16 cellular contexts compared by ENCODE assay signal in genomic region chr5:149782018-149782899, GRCh38. TPM values are rescaled to one million over a fixed set of nuclear protein-coding genes. Genes with fewer than 3 reads are reported as not detected.
DNase-seq lines count a peak whose midpoint lies in the region; ATAC-seq and TF ChIP-seq lines count a peak whose summit lies in the region.
"Had no signal": no experiment of that assay in that cellular context is flagged by ENCODE, and none has a peak within 500 bp of the region (broad histone marks: within the 10 kb centered on the region; RNA-seq: fewer than 3 reads in every experiment).

No MANE protein-coding gene starts in this region.

- no peaks in the 10 kb centered on the region for H3K9me2 ChIP-seq in MM.1S (replicated peaks; ENCODE audit: insufficient read depth, low read length)

- H3K4me1 ChIP-seq in MM.1S (ENCODE audit: low read length): peaks cover 43% of the 10 kb centered on the region
- peaks cover 0 to 79% (median 64%) of the 10 kb centered on the region in 4 donors for H3K4me1 ChIP-seq in sigmoid colon

- peak overlapping the region; percentile 85 for H3K27ac Mint-ChIP-seq in activated B cell treated with CpG ODN at 0.5 μM for 24 hours
- no peak overlapping the region for H3K27ac Mint-ChIP-seq in activated T-helper 1 cell treated with anti-CD3 and anti-CD28 coated beads, Interleukin-12 subunit alpha, Interleukin-12 subunit beta, Interleukin-2, Interleukin-4 antibody, amounts not matched to agents 30 ng/mL and 10 ng/mL and 1 ng/mL, durations not matched to agents 14 hours and 24 hours and 36 hours
- H3K27ac Mint-ChIP-seq: stimulated activated effector memory CD8-positive, alpha-beta T cell treated with anti-CD3 and anti-CD28 coated beads, Interleukin-12 subunit alpha, Interleukin-12 subunit beta, amount 100 ng/mL, for 72 hours had no signal

- H3K27me3 Mint-ChIP-seq in activated B cell treated with CpG ODN at 0.5 μM for 24 hours: no peaks in the 10 kb centered on the region
- no peaks in the 10 kb centered on the region for H3K27me3 Mint-ChIP-seq in activated T-helper 1 cell treated with anti-CD3 and anti-CD28 coated beads, Interleukin-12 subunit alpha, Interleukin-12 subunit beta, Interleukin-2, Interleukin-4 antibody, amounts not matched to agents 30 ng/mL and 10 ng/mL and 1 ng/mL, durations not matched to agents 14 hours and 24 hours and 36 hours (ENCODE audit: insufficient read depth)

- H3K9me3 Mint-ChIP-seq in activated B cell treated with CpG ODN at 0.5 μM for 24 hours: peaks cover 4% of the 10 kb centered on the region
- H3K9me3 Mint-ChIP-seq in activated T-helper 1 cell treated with anti-CD3 and anti-CD28 coated beads, Interleukin-12 subunit alpha, Interleukin-12 subunit beta, Interleukin-2, Interleukin-4 antibody, amounts not matched to agents 30 ng/mL and 10 ng/mL and 1 ng/mL, durations not matched to agents 14 hours and 24 hours and 36 hours: peaks cover 20% of the 10 kb centered on the region

- H3K4me3 Mint-ChIP-seq in activated B cell treated with CpG ODN at 0.5 μM for 24 hours: no peak overlapping the region
- H3K4me3 Mint-ChIP-seq in activated T-helper 1 cell treated with anti-CD3 and anti-CD28 coated beads, Interleukin-12 subunit alpha, Interleukin-12 subunit beta, Interleukin-2, Interleukin-4 antibody, amounts not matched to agents 30 ng/mL and 10 ng/mL and 1 ng/mL, durations not matched to agents 14 hours and 24 hours and 36 hours: no peak overlapping the region
- H3K4me3 Mint-ChIP-seq: stimulated activated effector memory CD8-positive, alpha-beta T cell treated with anti-CD3 and anti-CD28 coated beads, Interleukin-12 subunit alpha, Interleukin-12 subunit beta, amount 100 ng/mL, for 72 hours had no signal

- peaks cover 54% of the 10 kb centered on the region for H3K4me1 Mint-ChIP-seq in activated B cell treated with CpG ODN at 0.5 μM for 24 hours
- H3K4me1 Mint-ChIP-seq in activated T-helper 1 cell treated with anti-CD3 and anti-CD28 coated beads, Interleukin-12 subunit alpha, Interleukin-12 subunit beta, Interleukin-2, Interleukin-4 antibody, amounts not matched to agents 30 ng/mL and 10 ng/mL and 1 ng/mL, durations not matched to agents 14 hours and 24 hours and 36 hours (ENCODE audit: low read depth): peaks cover 6% of the 10 kb centered on the region

- intact Hi-C loops in activated B cell treated with CpG ODN at 0.5 μM for 24 hours (cut with micrococcal nuclease): no loop called here
- intact Hi-C loops in left ventricle myocardium superior (cut with micrococcal nuclease): no loop called here
- intact Hi-C loops in sigmoid colon (cut with DNase I): no loop called here
- intact Hi-C loops in posterior cingulate gyrus (cut with DNase I): no loop called here
- intact Hi-C loops in activated T-helper 1 cell treated with anti-CD3 and anti-CD28 coated beads, Interleukin-12 subunit alpha, Interleukin-12 subunit beta, Interleukin-2, Interleukin-4 antibody, amounts not matched to agents 30 ng/mL and 10 ng/mL and 1 ng/mL, durations not matched to agents 14 hours and 24 hours and 36 hours (cut with micrococcal nuclease): no loop called here

- CTCF ChIA-PET in activated B cell treated with CpG ODN at 0.5 μM for 24 hours (lab: Charles Lee): interaction anchor here (1.0 kb wide), 1 partner anchor 46 kb away, joined by 4 read pairs; no protein-coding TSS in a partner anchor

- no peak for ATAC-seq in activated B cell treated with CpG ODN at 0.5 μM for 24 hours (ENCODE audit: low read depth)
- ATAC-seq in left ventricle myocardium superior: peak; percentile 80
- ATAC-seq in HG03280 (IDR thresholded peaks at IDR 0.05; ENCODE audit: unreplicated experiment): no peak
- ATAC-seq: stimulated activated effector memory CD8-positive, alpha-beta T cell treated with anti-CD3 and anti-CD28 coated beads, Interleukin-12 subunit alpha, Interleukin-12 subunit beta, amount 100 ng/mL, for 72 hours had no signal

- no peaks in the 10 kb centered on the region for H4K20me1 ChIP-seq in MM.1S (ENCODE audit: insufficient read depth, low read length)

- no peak for DNase-seq in MM.1S
- no peak for DNase-seq in activated B cell treated with CpG ODN at 0.5 μM for 24 hours
- DNase-seq in left ventricle myocardium superior: peak; percentile 84
- DNase-seq in sigmoid colon: no peak
- no peak for DNase-seq in A172 (ENCODE audit: low spot score)
- DNase-seq in posterior cingulate gyrus: no peak
- DNase-seq in activated T-helper 1 cell treated with anti-CD3 and anti-CD28 coated beads, Interleukin-12 subunit alpha, Interleukin-12 subunit beta, Interleukin-2, Interleukin-4 antibody, amounts not matched to agents 30 ng/mL and 10 ng/mL and 1 ng/mL, durations not matched to agents 14 hours and 24 hours and 36 hours (ENCODE audit: low spot score): no peak
- DNase-seq: C1 segment of cervical spinal cord; EL; mesenchymal stem cell; NCI-H1930; NCI-H774; stimulated activated CD4-positive, alpha-beta T cell treated with anti-CD3 and anti-CD28 coated beads, Interleukin-2, amount 100 ng/mL, for 48 hours; WERI-Rb-1 had no signal

- peaks cover 34% of the 10 kb centered on the region for H3F3A ChIP-seq in MM.1S (ENCODE audit: insufficient read depth, low read length)

- H3K36me3 ChIP-seq in MM.1S (replicated peaks; ENCODE audit: insufficient read depth, low read length): no peaks in the 10 kb centered on the region
- no peaks in the 10 kb centered on the region for H3K36me3 ChIP-seq in sigmoid colon
- H3K36me3 ChIP-seq: WERI-Rb-1 had no signal

- no peaks in the 10 kb centered on the region for H3K27me3 ChIP-seq in MM.1S (replicated peaks; ENCODE audit: insufficient read depth, low read length)
- no peaks in the 10 kb centered on the region for H3K27me3 ChIP-seq in sigmoid colon

- no peak for TF ChIP-seq POLR2A in sigmoid colon (IDR thresholded peaks at IDR 0.05)

- whole genome bisulfite sequencing in sigmoid colon, 2 donors: 43 to 68% methylated on average over 9 of the region's 9 CpGs

- H3K4me2 ChIP-seq in MM.1S (ENCODE audit: low read depth, low read length): no peak overlapping the region

- H3K9ac ChIP-seq in MM.1S (ENCODE audit: low read length): no peak overlapping the region

- TF ChIP-seq CTCF in MM.1S (IDR thresholded peaks at IDR 0.05; ENCODE audit: low read length): no peak
- no peak for TF ChIP-seq CTCF in activated B cell treated with CpG ODN at 0.5 μM for 24 hours (IDR thresholded peaks at IDR 0.05)
- no peak for TF ChIP-seq CTCF in sigmoid colon (IDR thresholded peaks at IDR 0.05)

- H3K9me3 ChIP-seq in MM.1S (replicated peaks; ENCODE audit: insufficient read depth, low read length) (no peaks in the 10 kb centered on the region), sigmoid colon (no peaks in the 10 kb centered on the region)

- H2AFZ ChIP-seq in MM.1S (ENCODE audit: low read length): no peak overlapping the region

- no peak overlapping the region for H3K4me3 ChIP-seq in MM.1S (ENCODE audit: low read length)
- no peak overlapping the region for H3K4me3 ChIP-seq in sigmoid colon

- no peak for TF ChIP-seq EP300 in sigmoid colon (IDR thresholded peaks at IDR 0.05)

- POLR2A ChIA-PET in activated B cell treated with CpG ODN at 0.5 μM for 24 hours (lab: Charles Lee): interaction anchor here (0.5 kb wide), 1 partner anchor 201 kb away, joined by 3 read pairs; no protein-coding TSS in a partner anchor

- H3K27ac ChIP-seq in MM.1S (ENCODE audit: low read length) (peak overlapping the region; percentile 97; the same call in 1 of the 2 replicates), sigmoid colon (peak overlapping the region; percentile 25 to 94 (median 92))
- H3K27ac ChIP-seq: WERI-Rb-1 had no signal

- H3K79me2 ChIP-seq in MM.1S (ENCODE audit: low read length): peaks cover 79% of the 10 kb centered on the region

- H3K36me3 Mint-ChIP-seq in activated B cell treated with CpG ODN at 0.5 μM for 24 hours (ENCODE audit: low read depth): no peaks in the 10 kb centered on the region
- peaks cover 4% of the 10 kb centered on the region for H3K36me3 Mint-ChIP-seq in activated T-helper 1 cell treated with anti-CD3 and anti-CD28 coated beads, Interleukin-12 subunit alpha, Interleukin-12 subunit beta, Interleukin-2, Interleukin-4 antibody, amounts not matched to agents 30 ng/mL and 10 ng/mL and 1 ng/mL, durations not matched to agents 14 hours and 24 hours and 36 hours (ENCODE audit: low read depth)
- H3K36me3 Mint-ChIP-seq: stimulated activated effector memory CD8-positive, alpha-beta T cell treated with anti-CD3 and anti-CD28 coated beads, Interleukin-12 subunit alpha, Interleukin-12 subunit beta, amount 100 ng/mL, for 72 hours had no signal

RNA-seq across cellular contexts. Expression of gene PPARGC1B, which starts 52.1 kb away (rescaled TPM):
- total RNA-seq in activated B cell treated with CpG ODN at 0.5 μM for 24 hours (3.7 and 6.4 TPM in 2 replicates), left ventricle myocardium superior (35.1 TPM), sigmoid colon (10 to 100 TPM in 3 of 4 donors, 1 to 10 TPM in 1; 9.9 to 19.1 (median 12.3) TPM)
- 10 to 100 TPM in 1 of 3 donors, 1 to 10 TPM in 2; 1.8 to 13.9 (median 5.3) TPM for polyA plus RNA-seq in sigmoid colon
- total RNA-seq in A172 (2014; rRNA removed; shearing (Covaris generic)): 1.1 and 1.5 TPM in 2 replicates
- 10.6 and 11.1 TPM in 2 replicates for total RNA-seq in activated T-helper 1 cell treated with anti-CD3 and anti-CD28 coated beads, Interleukin-12 subunit alpha, Interleukin-12 subunit beta, Interleukin-2, Interleukin-4 antibody, amounts not matched to agents 30 ng/mL and 10 ng/mL and 1 ng/mL, durations not matched to agents 14 hours and 24 hours and 36 hours
